In the genomic region with DNA sequence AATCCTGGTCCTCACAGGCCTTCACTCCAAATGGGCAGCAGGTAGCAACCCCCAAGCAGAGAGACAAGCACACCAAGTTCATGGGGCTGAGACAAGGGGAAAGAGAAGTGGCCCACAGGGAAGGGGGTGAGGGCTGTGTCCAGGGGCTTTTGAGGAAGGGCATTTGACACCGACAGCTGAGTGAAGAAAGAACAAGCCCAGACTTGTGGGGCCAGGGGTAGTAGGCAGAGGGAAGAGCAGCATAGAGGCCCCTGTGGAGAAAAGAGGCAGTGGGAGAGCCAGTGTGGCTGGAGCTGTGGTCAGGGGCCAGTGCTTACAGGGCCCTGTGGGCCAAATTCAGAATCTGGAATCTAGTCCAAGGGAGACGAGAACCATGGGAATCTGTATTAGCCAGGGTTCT, we compare ENCODE assay signal across 1 cellular context.
TF ChIP-seq lines count a peak whose summit lies in the region.

No MANE protein-coding gene starts in this region.

TF ChIP-seq in GM23338, 12 proteins besides CTCF, POLR2A, EP300 and RAD21 (continued from another document):
- TF ChIP-seq, protein P1, sequence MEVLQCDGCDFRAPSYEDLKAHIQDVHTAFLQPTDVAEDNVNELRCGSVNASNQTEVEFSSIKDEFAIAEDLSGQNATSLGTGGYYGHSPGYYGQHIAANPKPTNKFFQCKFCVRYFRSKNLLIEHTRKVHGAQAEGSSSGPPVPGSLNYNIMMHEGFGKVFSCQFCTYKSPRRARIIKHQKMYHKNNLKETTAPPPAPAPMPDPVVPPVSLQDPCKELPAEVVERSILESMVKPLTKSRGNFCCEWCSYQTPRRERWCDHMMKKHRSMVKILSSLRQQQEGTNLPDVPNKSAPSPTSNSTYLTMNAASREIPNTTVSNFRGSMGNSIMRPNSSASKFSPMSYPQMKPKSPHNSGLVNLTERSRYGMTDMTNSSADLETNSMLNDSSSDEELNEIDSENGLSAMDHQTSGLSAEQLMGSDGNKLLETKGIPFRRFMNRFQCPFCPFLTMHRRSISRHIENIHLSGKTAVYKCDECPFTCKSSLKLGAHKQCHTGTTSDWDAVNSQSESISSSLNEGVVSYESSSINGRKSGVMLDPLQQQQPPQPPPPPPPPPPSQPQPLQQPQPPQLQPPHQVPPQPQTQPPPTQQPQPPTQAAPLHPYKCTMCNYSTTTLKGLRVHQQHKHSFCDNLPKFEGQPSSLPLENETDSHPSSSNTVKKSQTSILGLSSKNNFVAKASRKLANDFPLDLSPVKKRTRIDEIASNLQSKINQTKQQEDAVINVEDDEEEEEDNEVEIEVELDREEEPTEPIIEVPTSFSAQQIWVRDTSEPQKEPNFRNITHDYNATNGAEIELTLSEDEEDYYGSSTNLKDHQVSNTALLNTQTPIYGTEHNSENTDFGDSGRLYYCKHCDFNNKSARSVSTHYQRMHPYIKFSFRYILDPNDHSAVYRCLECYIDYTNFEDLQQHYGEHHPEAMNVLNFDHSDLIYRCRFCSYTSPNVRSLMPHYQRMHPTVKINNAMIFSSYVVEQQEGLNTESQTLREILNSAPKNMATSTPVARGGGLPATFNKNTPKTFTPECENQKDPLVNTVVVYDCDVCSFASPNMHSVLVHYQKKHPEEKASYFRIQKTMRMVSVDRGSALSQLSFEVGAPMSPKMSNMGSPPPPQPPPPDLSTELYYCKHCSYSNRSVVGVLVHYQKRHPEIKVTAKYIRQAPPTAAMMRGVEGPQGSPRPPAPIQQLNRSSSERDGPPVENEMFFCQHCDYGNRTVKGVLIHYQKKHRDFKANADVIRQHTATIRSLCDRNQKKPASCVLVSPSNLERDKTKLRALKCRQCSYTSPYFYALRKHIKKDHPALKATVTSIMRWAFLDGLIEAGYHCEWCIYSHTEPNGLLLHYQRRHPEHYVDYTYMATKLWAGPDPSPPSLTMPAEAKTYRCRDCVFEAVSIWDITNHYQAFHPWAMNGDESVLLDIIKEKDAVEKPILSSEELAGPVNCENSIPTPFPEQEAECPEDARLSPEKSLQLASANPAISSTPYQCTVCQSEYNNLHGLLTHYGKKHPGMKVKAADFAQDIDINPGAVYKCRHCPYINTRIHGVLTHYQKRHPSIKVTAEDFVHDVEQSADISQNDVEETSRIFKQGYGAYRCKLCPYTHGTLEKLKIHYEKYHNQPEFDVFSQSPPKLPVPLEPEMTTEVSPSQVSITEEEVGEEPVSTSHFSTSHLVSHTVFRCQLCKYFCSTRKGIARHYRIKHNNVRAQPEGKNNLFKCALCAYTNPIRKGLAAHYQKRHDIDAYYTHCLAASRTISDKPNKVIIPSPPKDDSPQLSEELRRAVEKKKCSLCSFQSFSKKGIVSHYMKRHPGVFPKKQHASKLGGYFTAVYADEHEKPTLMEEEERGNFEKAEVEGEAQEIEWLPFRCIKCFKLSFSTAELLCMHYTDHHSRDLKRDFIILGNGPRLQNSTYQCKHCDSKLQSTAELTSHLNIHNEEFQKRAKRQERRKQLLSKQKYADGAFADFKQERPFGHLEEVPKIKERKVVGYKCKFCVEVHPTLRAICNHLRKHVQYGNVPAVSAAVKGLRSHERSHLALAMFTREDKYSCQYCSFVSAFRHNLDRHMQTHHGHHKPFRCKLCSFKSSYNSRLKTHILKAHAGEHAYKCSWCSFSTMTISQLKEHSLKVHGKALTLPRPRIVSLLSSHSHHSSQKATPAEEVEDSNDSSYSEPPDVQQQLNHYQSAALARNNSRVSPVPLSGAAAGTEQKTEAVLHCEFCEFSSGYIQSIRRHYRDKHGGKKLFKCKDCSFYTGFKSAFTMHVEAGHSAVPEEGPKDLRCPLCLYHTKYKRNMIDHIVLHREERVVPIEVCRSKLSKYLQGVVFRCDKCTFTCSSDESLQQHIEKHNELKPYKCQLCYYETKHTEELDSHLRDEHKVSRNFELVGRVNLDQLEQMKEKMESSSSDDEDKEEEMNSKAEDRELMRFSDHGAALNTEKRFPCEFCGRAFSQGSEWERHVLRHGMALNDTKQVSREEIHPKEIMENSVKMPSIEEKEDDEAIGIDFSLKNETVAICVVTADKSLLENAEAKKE (CRISPR knock-in tag; IDR thresholded peaks at IDR 0.05), result no peak
- TF ChIP-seq JUNB (IDR thresholded peaks at IDR 0.05; ENCODE audit: unreplicated experiment) (no peak), NANOG (IDR thresholded peaks at IDR 0.05; ENCODE audit: borderline replicate concordance) (no peak), ZNF331 (CRISPR knock-in tag; IDR thresholded peaks at IDR 0.05; ENCODE audit: low read depth) (no peak), POLR2AphosphoS5 (IDR thresholded peaks at IDR 0.05; ENCODE audit: low read depth) (no peak)
- TF ChIP-seq, protein P2, sequence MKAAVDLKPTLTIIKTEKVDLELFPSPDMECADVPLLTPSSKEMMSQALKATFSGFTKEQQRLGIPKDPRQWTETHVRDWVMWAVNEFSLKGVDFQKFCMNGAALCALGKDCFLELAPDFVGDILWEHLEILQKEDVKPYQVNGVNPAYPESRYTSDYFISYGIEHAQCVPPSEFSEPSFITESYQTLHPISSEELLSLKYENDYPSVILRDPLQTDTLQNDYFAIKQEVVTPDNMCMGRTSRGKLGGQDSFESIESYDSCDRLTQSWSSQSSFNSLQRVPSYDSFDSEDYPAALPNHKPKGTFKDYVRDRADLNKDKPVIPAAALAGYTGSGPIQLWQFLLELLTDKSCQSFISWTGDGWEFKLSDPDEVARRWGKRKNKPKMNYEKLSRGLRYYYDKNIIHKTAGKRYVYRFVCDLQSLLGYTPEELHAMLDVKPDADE (IDR thresholded peaks at IDR 0.05), result no peak
TF ChIP-seq in GM23338: peak in this region for 0.
